In genomic region chr1:41025979-41026819, GRCh38 we compare ENCODE assay signal across 20 cellular contexts.
"Had no signal": no experiment of that assay in that cellular context is flagged by ENCODE, and none has a peak within 500 bp of the region (broad histone marks: within the 10 kb centered on the region; RNA-seq: fewer than 3 reads in every experiment).

No MANE protein-coding gene starts in this region.

- H3K4me1 Mint-ChIP-seq: activated CD4-positive, alpha-beta T cell treated with anti-CD3 and anti-CD28 coated beads for 36 hours; brain had no signal

- H3K27ac ChIP-seq: coronary artery, esophagus muscularis mucosa, left lung, suprapubic skin, WERI-Rb-1 had no signal

- H3K27me3 ChIP-seq: esophagus muscularis mucosa, left lung, suprapubic skin had no signal

- H3K9me3 ChIP-seq: esophagus muscularis mucosa, left lung, suprapubic skin had no signal

- H3K27ac Mint-ChIP-seq: activated CD4-positive, alpha-beta T cell treated with anti-CD3 and anti-CD28 coated beads for 36 hours; T-helper 1 cell treated with Interleukin-12 subunit alpha and Interleukin-12 subunit beta and Interleukin-4 antibody, amounts not matched to agents 30 μg/mL and 1 μg/mL, for 36 hours had no signal

- H3K9me3 Mint-ChIP-seq: activated naive CD4-positive, alpha-beta T cell treated with anti-CD3 and anti-CD28 coated beads, Interleukin-2, amount 50 U/mL, for 72 hours; naive thymus-derived CD8-positive, alpha-beta T cell; T-helper 1 cell treated with Interleukin-12 subunit alpha and Interleukin-12 subunit beta and Interleukin-4 antibody, amounts not matched to agents 30 μg/mL and 1 μg/mL, for 36 hours had no signal

- H3K4me1 ChIP-seq: left lung, suprapubic skin had no signal

- H3K4me3 ChIP-seq: coronary artery, esophagus muscularis mucosa, left lung, suprapubic skin had no signal

- H3K27me3 Mint-ChIP-seq: activated CD4-positive, alpha-beta T cell treated with anti-CD3 and anti-CD28 coated beads for 36 hours; brain; naive thymus-derived CD8-positive, alpha-beta T cell had no signal

- DNase-seq: activated CD4-positive, alpha-beta T cell treated with anti-CD3 and anti-CD28 coated beads for 36 hours; activated effector memory CD4-positive, alpha-beta T cell treated with Interleukin-2 at 50 U/mL for 16 hours; central memory CD4-positive, alpha-beta T cell; glutamatergic neuron; hypothalamus; kidney; left lung; mammary epithelial cell; naive thymus-derived CD8-positive, alpha-beta T cell; retina; stimulated activated CD4-positive, alpha-beta T cell treated with anti-CD3 and anti-CD28 coated beads, Interleukin-2, amount 100 ng/mL, for 48 hours; stimulated activated naive CD4-positive, alpha-beta T cell treated with Interleukin-2 at 50 U/mL for 16 hours; trophoblast cell; WERI-Rb-1 had no signal

- H3K36me3 Mint-ChIP-seq: activated naive CD4-positive, alpha-beta T cell treated with anti-CD3 and anti-CD28 coated beads, Interleukin-2, amount 50 U/mL, for 72 hours had no signal

- FAIRE-seq: kidney had no signal

- H3K4me3 Mint-ChIP-seq: activated CD4-positive, alpha-beta T cell treated with anti-CD3 and anti-CD28 coated beads for 36 hours; brain; T-helper 1 cell treated with Interleukin-12 subunit alpha and Interleukin-12 subunit beta and Interleukin-4 antibody, amounts not matched to agents 30 μg/mL and 1 μg/mL, for 36 hours had no signal

- ATAC-seq: activated CD4-positive, alpha-beta T cell treated with anti-CD3 and anti-CD28 coated beads for 36 hours; activated naive CD4-positive, alpha-beta T cell treated with anti-CD3 and anti-CD28 coated beads, Interleukin-2, amount 50 U/mL, for 72 hours; left lung; naive thymus-derived CD8-positive, alpha-beta T cell had no signal
